ENCODE assay signal across 24 cellular contexts in the genomic region with DNA sequence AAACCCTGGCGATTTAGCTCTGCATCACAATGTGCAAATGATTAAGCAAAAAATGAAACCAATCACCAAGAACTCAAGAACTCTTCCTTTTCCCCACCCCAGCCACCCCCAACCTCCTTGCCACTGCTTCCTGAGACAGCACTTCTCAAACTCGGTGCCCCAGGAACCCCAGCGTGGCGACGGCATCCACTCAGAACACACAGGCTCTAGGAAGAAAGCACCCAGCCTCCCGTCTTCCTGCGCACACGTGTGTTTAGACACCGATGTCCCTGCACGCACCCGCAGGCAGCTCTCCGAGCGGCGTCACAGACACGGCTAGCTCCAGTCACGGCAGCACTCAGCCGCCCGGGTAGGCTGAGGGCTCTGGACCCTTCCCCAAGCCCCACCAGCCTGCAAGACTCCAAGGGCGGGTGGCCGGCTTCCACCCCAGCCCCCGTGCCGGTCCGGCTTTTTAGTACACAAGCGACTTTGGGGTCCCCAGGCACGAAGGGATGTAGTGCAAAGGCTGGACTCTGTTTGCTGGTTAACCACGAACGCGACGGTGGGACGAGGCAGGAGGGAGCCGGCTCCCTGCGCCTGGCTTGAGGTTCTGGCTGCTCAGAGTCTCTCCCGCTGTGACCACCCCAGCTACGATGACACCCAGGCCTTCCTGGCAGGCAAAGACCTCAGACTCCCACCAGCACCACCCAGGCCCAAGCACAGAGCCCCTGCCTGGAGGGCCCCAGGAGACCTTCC. TPM values are rescaled to one million over a fixed set of nuclear protein-coding genes. Genes with fewer than 3 reads are reported as not detected.
DNase-seq lines count a peak whose midpoint lies in the region; ATAC-seq and TF ChIP-seq lines count a peak whose summit lies in the region.
"Had no signal": no experiment of that assay in that cellular context is flagged by ENCODE, and none has a peak within 500 bp of the region (broad histone marks: within the 10 kb centered on the region; RNA-seq: fewer than 3 reads in every experiment).

No MANE protein-coding gene starts in this region.

- CTCF ChIA-PET in activated naive CD4-positive, alpha-beta T cell treated with anti-CD3 and anti-CD28 coated beads for 36 hours (lab: Charles Lee), result no interaction called here
- CTCF ChIA-PET in HEK293 (lab: Yijun Ruan, JAX), result interaction anchor here (0.6 kb wide), 1 partner anchor 16 kb away, joined by 3 read pairs; no protein-coding TSS in a partner anchor

- ATAC-seq in activated naive CD8-positive, alpha-beta T cell treated with anti-CD3 and anti-CD28 coated beads, Interleukin-2, amount 50 U/mL, for 24 hours, result no peak
- ATAC-seq in HG03025 (IDR thresholded peaks at IDR 0.05; ENCODE audit: low FRiP score, unreplicated experiment) (no peak), upper lobe of right lung (no peak)
- ATAC-seq: A549, GM23338 had no signal

- H3K4me1 Mint-ChIP-seq in activated naive CD4-positive, alpha-beta T cell treated with anti-CD3 and anti-CD28 coated beads, Interleukin-2, amount 50 U/mL, for 24 hours, result no peaks in the 10 kb centered on the region
- H3K4me1 Mint-ChIP-seq in activated naive CD4-positive, alpha-beta T cell treated with anti-CD3 and anti-CD28 coated beads for 36 hours (ENCODE audit: low read depth), result no peaks in the 10 kb centered on the region
- peaks cover 23% of the 10 kb centered on the region for H3K4me1 Mint-ChIP-seq in nephron progenitor cell
- H3K4me1 Mint-ChIP-seq in activated naive CD8-positive, alpha-beta T cell treated with anti-CD3 and anti-CD28 coated beads, Interleukin-2, amount 50 U/mL, for 24 hours, result no peaks in the 10 kb centered on the region
- H3K4me1 Mint-ChIP-seq: CD14-positive monocyte; CD8-positive, alpha-beta memory T cell had no signal

- H3K9me3 ChIP-seq in HEK293 (ENCODE audit: control insufficient read depth, insufficient read depth, low read depth, low read length) (no peaks in the 10 kb centered on the region), WERI-Rb-1 (ENCODE audit: severe bottlenecking) (no peaks in the 10 kb centered on the region), upper lobe of right lung (no peaks in the 10 kb centered on the region)
- H3K9me3 ChIP-seq: A549; BE2C; BLaER1 treated with 17β-estradiol and CSF1 and Interleukin-3, amounts not matched to agents 10 nM and 100 nM had no signal

- no peaks in the 10 kb centered on the region for H3K36me3 Mint-ChIP-seq in activated naive CD4-positive, alpha-beta T cell treated with anti-CD3 and anti-CD28 coated beads, Interleukin-2, amount 50 U/mL, for 24 hours
- no peaks in the 10 kb centered on the region for H3K36me3 Mint-ChIP-seq in activated naive CD4-positive, alpha-beta T cell treated with anti-CD3 and anti-CD28 coated beads for 36 hours (ENCODE audit: low read depth)
- H3K36me3 Mint-ChIP-seq in nephron progenitor cell (ENCODE audit: low read depth), result peaks cover 9% of the 10 kb centered on the region
- H3K36me3 Mint-ChIP-seq in activated naive CD8-positive, alpha-beta T cell treated with anti-CD3 and anti-CD28 coated beads, Interleukin-2, amount 50 U/mL, for 24 hours (ENCODE audit: low read depth), result no peaks in the 10 kb centered on the region
- H3K36me3 Mint-ChIP-seq: CD14-positive monocyte; CD8-positive, alpha-beta memory T cell had no signal

- no peak overlapping the region for H3K4me3 ChIP-seq in HEK293 (ENCODE audit: low read depth, low read length)
- no peak overlapping the region for H3K4me3 ChIP-seq in WERI-Rb-1 (ENCODE audit: low read depth, low read length)
- no peak overlapping the region for H3K4me3 ChIP-seq in upper lobe of right lung
- H3K4me3 ChIP-seq: A549; BLaER1 treated with 17β-estradiol and CSF1 and Interleukin-3, amounts not matched to agents 10 nM and 100 nM; GM23338 had no signal

- H3K36me3 ChIP-seq in HEK293 (ENCODE audit: control insufficient read depth in 2 of 2, insufficient read depth in 1 of 2, low read length in 2 of 2) (no peaks in the 10 kb centered on the region), WERI-Rb-1 (peaks cover 11% of the 10 kb centered on the region), upper lobe of right lung (no peaks in the 10 kb centered on the region)
- H3K36me3 ChIP-seq: BE2C; BLaER1 treated with 17β-estradiol and CSF1 and Interleukin-3, amounts not matched to agents 10 nM and 100 nM had no signal

- H3K27ac ChIP-seq in HEK293 (ENCODE audit: extremely low read depth, low read depth, low read length) (no peak overlapping the region), WERI-Rb-1 (peak overlapping the region; percentile 22), upper lobe of right lung (no peak overlapping the region)
- H3K27ac ChIP-seq: A549; BLaER1 treated with 17β-estradiol and CSF1 and Interleukin-3, amounts not matched to agents 10 nM and 100 nM had no signal

- H3K27ac Mint-ChIP-seq in activated naive CD4-positive, alpha-beta T cell treated with anti-CD3 and anti-CD28 coated beads, Interleukin-2, amount 50 U/mL, for 24 hours, result peak overlapping the region; percentile 65
- no peak overlapping the region for H3K27ac Mint-ChIP-seq in activated naive CD4-positive, alpha-beta T cell treated with anti-CD3 and anti-CD28 coated beads for 36 hours
- H3K27ac Mint-ChIP-seq in nephron progenitor cell, result peak overlapping the region; percentile 66
- no peak overlapping the region for H3K27ac Mint-ChIP-seq in activated naive CD8-positive, alpha-beta T cell treated with anti-CD3 and anti-CD28 coated beads, Interleukin-2, amount 50 U/mL, for 24 hours
- H3K27ac Mint-ChIP-seq: CD14-positive monocyte; CD4-positive, alpha-beta T cell; CD8-positive, alpha-beta memory T cell; GM23338 had no signal

- no peak for TF ChIP-seq CTCF in HEK293 (tag by site-specific recombination; IDR thresholded peaks at IDR 0.05)
- TF ChIP-seq CTCF in WERI-Rb-1 (IDR thresholded peaks at IDR 0.05; ENCODE audit: low read depth, low read length), result no peak
- TF ChIP-seq CTCF in nephron progenitor cell (IDR thresholded peaks at IDR 0.05), result no peak
- no peak for TF ChIP-seq CTCF in upper lobe of right lung (IDR thresholded peaks at IDR 0.05)

- no peak overlapping the region for H3K4me3 Mint-ChIP-seq in activated naive CD4-positive, alpha-beta T cell treated with anti-CD3 and anti-CD28 coated beads, Interleukin-2, amount 50 U/mL, for 24 hours
- H3K4me3 Mint-ChIP-seq in activated naive CD4-positive, alpha-beta T cell treated with anti-CD3 and anti-CD28 coated beads for 36 hours, result no peak overlapping the region
- no peak overlapping the region for H3K4me3 Mint-ChIP-seq in nephron progenitor cell
- no peak overlapping the region for H3K4me3 Mint-ChIP-seq in activated naive CD8-positive, alpha-beta T cell treated with anti-CD3 and anti-CD28 coated beads, Interleukin-2, amount 50 U/mL, for 24 hours
- H3K4me3 Mint-ChIP-seq: CD14-positive monocyte; CD4-positive, alpha-beta T cell; CD8-positive, alpha-beta memory T cell; GM23338 had no signal

- no peaks in the 10 kb centered on the region for H3K9me3 Mint-ChIP-seq in activated naive CD4-positive, alpha-beta T cell treated with anti-CD3 and anti-CD28 coated beads, Interleukin-2, amount 50 U/mL, for 24 hours
- no peaks in the 10 kb centered on the region for H3K9me3 Mint-ChIP-seq in activated naive CD4-positive, alpha-beta T cell treated with anti-CD3 and anti-CD28 coated beads for 36 hours
- H3K9me3 Mint-ChIP-seq in nephron progenitor cell, result peaks cover 4% of the 10 kb centered on the region
- no peaks in the 10 kb centered on the region for H3K9me3 Mint-ChIP-seq in activated naive CD8-positive, alpha-beta T cell treated with anti-CD3 and anti-CD28 coated beads, Interleukin-2, amount 50 U/mL, for 24 hours
- H3K9me3 Mint-ChIP-seq: CD4-positive, alpha-beta T cell; CD8-positive, alpha-beta memory T cell; GM23338 had no signal

- H3K27me3 Mint-ChIP-seq in activated naive CD4-positive, alpha-beta T cell treated with anti-CD3 and anti-CD28 coated beads, Interleukin-2, amount 50 U/mL, for 24 hours, result peaks cover 4% of the 10 kb centered on the region
- no peaks in the 10 kb centered on the region for H3K27me3 Mint-ChIP-seq in activated naive CD4-positive, alpha-beta T cell treated with anti-CD3 and anti-CD28 coated beads for 36 hours (ENCODE audit: low read depth)
- peaks cover 4% of the 10 kb centered on the region for H3K27me3 Mint-ChIP-seq in nephron progenitor cell (ENCODE audit: low read depth, poor library complexity)
- peaks cover 2% of the 10 kb centered on the region for H3K27me3 Mint-ChIP-seq in activated naive CD8-positive, alpha-beta T cell treated with anti-CD3 and anti-CD28 coated beads, Interleukin-2, amount 50 U/mL, for 24 hours

- POLR2A ChIA-PET in HEK293 (lab: Yijun Ruan, JAX), result no interaction called here

- intact Hi-C loops in activated naive CD4-positive, alpha-beta T cell treated with anti-CD3 and anti-CD28 coated beads for 36 hours (cut with micrococcal nuclease), result no loop called here
- intact Hi-C loops in upper lobe of right lung (cut with DNase I), result no loop called here

- no peaks in the 10 kb centered on the region for H3K4me1 ChIP-seq in HEK293 (ENCODE audit: control insufficient read depth, insufficient read depth, low read length)
- H3K4me1 ChIP-seq in upper lobe of right lung, result no peaks in the 10 kb centered on the region
- H3K4me1 ChIP-seq: A549, BE2C had no signal

- H3K27me3 ChIP-seq in WERI-Rb-1 (ENCODE audit: insufficient read depth, low read depth, severe bottlenecking) (no peaks in the 10 kb centered on the region), upper lobe of right lung (peaks cover 15% of the 10 kb centered on the region)

- no peak for DNase-seq in activated naive CD4-positive, alpha-beta T cell treated with anti-CD3 and anti-CD28 coated beads for 36 hours
- no peak for DNase-seq in WERI-Rb-1
- DNase-seq in nephron progenitor cell, result no peak
- no peak for DNase-seq in activated naive CD8-positive, alpha-beta T cell treated with anti-CD3 and anti-CD28 coated beads, Interleukin-2, amount 50 U/mL, for 24 hours
- no peak for DNase-seq in upper lobe of right lung
- DNase-seq: 8988T; ACHN; AML-193; BE2C; Calu3; CD4-positive, alpha-beta T cell; CD8-positive, alpha-beta memory T cell; DMS53; DMS79 treated with DMSO at 0.1 percent for 48 hours; GF-D8; HCEC 1CT had no signal

TF ChIP-seq in HEK293, 187 proteins besides CTCF, POLR2A, EP300 and RAD21:
- TF ChIP-seq ZIC2 (tag by site-specific recombination; IDR thresholded peaks at IDR 0.05), result peak; percentile 43
- TF ChIP-seq, protein P1, sequence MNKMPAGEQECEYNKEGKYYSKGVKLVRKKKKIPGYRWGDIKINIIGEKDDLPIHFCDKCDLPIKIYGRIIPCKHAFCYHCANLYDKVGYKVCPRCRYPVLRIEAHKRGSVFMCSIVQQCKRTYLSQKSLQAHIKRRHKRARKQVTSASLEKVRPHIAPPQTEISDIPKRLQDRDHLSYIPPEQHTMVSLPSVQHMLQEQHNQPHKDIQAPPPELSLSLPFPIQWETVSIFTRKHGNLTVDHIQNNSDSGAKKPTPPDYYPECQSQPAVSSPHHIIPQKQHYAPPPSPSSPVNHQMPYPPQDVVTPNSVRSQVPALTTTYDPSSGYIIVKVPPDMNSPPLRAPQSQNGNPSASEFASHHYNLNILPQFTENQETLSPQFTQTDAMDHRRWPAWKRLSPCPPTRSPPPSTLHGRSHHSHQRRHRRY (tag by site-specific recombination; IDR thresholded peaks at IDR 0.05), result no peak

RNA-seq across cellular contexts. Expression of a gene that starts 51.9 kb away (rescaled TPM):
- not detected for total RNA-seq in activated naive CD4-positive, alpha-beta T cell treated with anti-CD3 and anti-CD28 coated beads for 36 hours
- not detected for total RNA-seq in upper lobe of right lung
- total RNA-seq: CD4-positive, alpha-beta T cell; CD8-positive, alpha-beta memory T cell had no signal

RNA-seq across cellular contexts. Expression of a gene that starts 59.4 kb away (rescaled TPM):
- not detected for total RNA-seq in activated naive CD4-positive, alpha-beta T cell treated with anti-CD3 and anti-CD28 coated beads for 36 hours
- 0.06 TPM for total RNA-seq in upper lobe of right lung
- total RNA-seq: Calu3; CD4-positive, alpha-beta T cell; CD8-positive, alpha-beta memory T cell; Daoy had no signal

Comparison
In these comparisons a context has a peak if more than half of its experiments do, and no peak if none do; other contexts are left out.
1. H3K27ac Mint-ChIP-seq: peak in activated naive CD4-positive, alpha-beta T cell treated with anti-CD3 and anti-CD28 coated beads, Interleukin-2, amount 50 U/mL, for 24 hours (single experiment) and nephron progenitor cell (single experiment); none in activated naive CD4-positive, alpha-beta T cell treated with anti-CD3 and anti-CD28 coated beads for 36 hours (single experiment) and activated naive CD8-positive, alpha-beta T cell treated with anti-CD3 and anti-CD28 coated beads, Interleukin-2, amount 50 U/mL, for 24 hours (single experiment).